In the genomic region with DNA sequence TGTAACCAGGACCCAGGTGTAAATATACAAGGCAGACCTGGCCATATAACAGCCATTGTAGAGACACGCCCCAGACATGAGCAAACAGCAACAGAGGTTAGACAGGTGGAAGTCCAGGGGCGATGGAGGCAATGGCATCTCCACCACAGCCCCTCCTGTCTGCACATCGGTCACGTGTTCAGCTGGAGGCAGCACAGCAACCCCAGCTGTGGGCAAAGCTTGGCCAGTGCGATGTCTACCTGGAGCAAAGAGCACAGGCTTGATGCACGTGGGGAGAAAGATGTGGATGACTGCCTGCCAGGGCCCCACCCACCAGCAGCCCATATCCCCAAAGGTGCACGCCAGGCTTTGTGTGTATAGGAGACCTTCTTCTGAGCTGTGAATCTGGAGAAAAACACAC, we compare ENCODE assay signal across 29 cellular contexts. TPM values are rescaled to one million over a fixed set of nuclear protein-coding genes. Genes with fewer than 3 reads are reported as not detected.
DNase-seq lines count a peak whose midpoint lies in the region; ATAC-seq, FAIRE-seq and TF ChIP-seq lines count a peak whose summit lies in the region.
"Had no signal": no experiment of that assay in that cellular context is flagged by ENCODE, and none has a peak within 500 bp of the region (broad histone marks: within the 10 kb centered on the region; RNA-seq: fewer than 3 reads in every experiment).

No MANE protein-coding gene starts in this region.

- TF ChIP-seq RAD21 in K562 (CRISPR knock-in tag; conservative IDR thresholded peaks at IDR 0.05 in 1 of 2, IDR thresholded peaks at IDR 0.05 in 1 of 2) = no peak

- TF ChIP-seq EP300 in K562 (IDR thresholded peaks at IDR 0.05; ENCODE audit: low read length) = no peak

- H3K27ac ChIP-seq in K562 (ENCODE audit: extremely low read depth, low read depth, low read length) (no peak overlapping the region), neuronal stem cell (replicated peaks; ENCODE audit: low read length) (no peak overlapping the region)
- H3K27ac ChIP-seq: BLaER1, SJCRH30 had no signal

- H3K36me3 Mint-ChIP-seq in Caco-2 (ENCODE audit: insufficient read depth, unreplicated experiment) = peaks cover 5% of the 10 kb centered on the region
- H3K36me3 Mint-ChIP-seq: CD4-positive, CD25-positive, alpha-beta regulatory T cell had no signal

- POLR2A ChIA-PET in Caco-2 (lab: Charles Lee) = no interaction called here
- POLR2A ChIA-PET in K562 (lab: Yijun Ruan, JAX) = no interaction called here

- H2BK15ac ChIP-seq in neuronal stem cell (ENCODE audit: low read length) = no peak overlapping the region

- H3K4ac ChIP-seq in neuronal stem cell (ENCODE audit: low read length) = no peak overlapping the region

- H3K79me1 ChIP-seq in neuronal stem cell (ENCODE audit: low read depth, low read length) = no peaks in the 10 kb centered on the region

- ATAC-seq in K562 = no peak
- ATAC-seq in left lobe of liver = peak; percentile 42
- no peak for ATAC-seq in GM21360 (IDR thresholded peaks at IDR 0.05; ENCODE audit: unreplicated experiment)
- ATAC-seq in GM19452 (IDR thresholded peaks at IDR 0.05; ENCODE audit: unreplicated experiment) = no peak
- ATAC-seq: GM12878, PC-3, Right ventricle myocardium inferior, SK-N-SH treated with all-trans-retinoic acid at 6 μM for 48 hours had no signal

- CTCF ChIA-PET in Caco-2 (lab: Charles Lee) = no interaction called here
- CTCF ChIA-PET in K562 (lab: Yijun Ruan, JAX; ENCODE audit: low intra/inter-chr PET ratio) = no interaction called here

- peak overlapping the region; percentile 77 for H2BK12ac ChIP-seq in neuronal stem cell (ENCODE audit: low read length)

- BruUV-seq in Caco-2 (replicated peaks; lab: Mats Ljungman, UMichigan) (no TSS peak), K562 (replicated peaks; lab: Mats Ljungman, UMichigan) (no TSS peak)

- H3K27ac Mint-ChIP-seq in Caco-2 (ENCODE audit: unreplicated experiment) = no peak overlapping the region
- H3K27ac Mint-ChIP-seq: CD4-positive, CD25-positive, alpha-beta regulatory T cell had no signal

- no peaks in the 10 kb centered on the region for H3K4me1 Mint-ChIP-seq in Caco-2 (ENCODE audit: low read depth, unreplicated experiment)
- H3K4me1 Mint-ChIP-seq: CD4-positive, CD25-positive, alpha-beta regulatory T cell had no signal

- no peak overlapping the region for H2BK120ac ChIP-seq in neuronal stem cell (ENCODE audit: low read depth, low read length)

- H3K18ac ChIP-seq in neuronal stem cell (ENCODE audit: low read length) = no peak overlapping the region

- H2AK5ac ChIP-seq in neuronal stem cell (ENCODE audit: low read depth, low read length) = no peak overlapping the region

- no peak overlapping the region for H3K14ac ChIP-seq in neuronal stem cell (ENCODE audit: low read length)

- no peak for TF ChIP-seq CTCF in Caco-2 (IDR thresholded peaks at IDR 0.05; ENCODE audit: insufficient read depth in 1 of 2, low read depth in 1 of 2, low read length in 1 of 2, severe bottlenecking in 1 of 2, unreplicated experiment in 1 of 2)
- TF ChIP-seq CTCF in K562 (IDR thresholded peaks at IDR 0.05 in 2 of 3, conservative IDR thresholded peaks at IDR 0.05 in 1 of 3; ENCODE audit: insufficient read depth in 2 of 3, low read depth in 1 of 3, low read length in 3 of 3) = no peak

- H3K27me3 Mint-ChIP-seq in Caco-2 (ENCODE audit: insufficient read depth, unreplicated experiment) = no peaks in the 10 kb centered on the region

- no peaks in the 10 kb centered on the region for H4K20me1 ChIP-seq in K562 (replicated peaks; ENCODE audit: control insufficient read depth, insufficient read depth, low read length)
- H4K20me1 ChIP-seq: BLaER1 had no signal

- no peak overlapping the region for H4K8ac ChIP-seq in neuronal stem cell (ENCODE audit: low read depth, low read length)

- H3K36me3 ChIP-seq in Caco-2 (ENCODE audit: control insufficient read depth, insufficient read depth, low read length) (no peaks in the 10 kb centered on the region), K562 (ENCODE audit: control insufficient read depth, insufficient read depth, low read length) (no peaks in the 10 kb centered on the region), neuronal stem cell (replicated peaks in 1 of 2; ENCODE audit: control insufficient read depth in 2 of 2, insufficient read depth in 2 of 2, low read length in 2 of 2) (no peaks in the 10 kb centered on the region)
- H3K36me3 ChIP-seq: BLaER1, MG63, SJCRH30 had no signal

- 0% methylated on average over 7 of the region's 7 CpGs for WGBS in K562 (ENCODE audit: insufficient coverage, low coverage, missing lambda C conversion rate)
- WGBS in neuronal stem cell (ENCODE audit: extremely low coverage in 2 of 2, insufficient read length in 2 of 2, insufficient replicate concordance in 1 of 2), 2 donors = no CpG with 5 or more reads among the region's 7 CpGs

- H3K79me2 ChIP-seq in K562 (ENCODE audit: control insufficient read depth, insufficient read depth, low read length) = no peaks in the 10 kb centered on the region

- no peaks in the 10 kb centered on the region for H3K27me3 ChIP-seq in Caco-2 (replicated peaks; ENCODE audit: control insufficient read depth, insufficient read depth, low read length)
- H3K27me3 ChIP-seq in K562 (ENCODE audit: control insufficient read depth in 2 of 2, insufficient read depth in 2 of 2, low read length in 2 of 2) = peaks cover 0 to 11% of the 10 kb centered on the region in 2 experiments; a peak in 2 of 5 replicates
- no peaks in the 10 kb centered on the region for H3K27me3 ChIP-seq in neuronal stem cell (ENCODE audit: control insufficient read depth in 3 of 3, insufficient read depth in 3 of 3, low read depth in 1 of 3, low read length in 3 of 3)
- H3K27me3 ChIP-seq: BLaER1, SJCRH30 had no signal

- H3K23ac ChIP-seq in neuronal stem cell (ENCODE audit: low read depth, low read length, poor library complexity) = no peak overlapping the region

- in situ Hi-C loops in K562 (cut with MboI) = no loop called here

- H3K4me2 ChIP-seq in K562 (ENCODE audit: insufficient read depth, low read length) = no peak overlapping the region
- no peak overlapping the region for H3K4me2 ChIP-seq in neuronal stem cell (ENCODE audit: insufficient read depth, low read length, poor library complexity, severe bottlenecking)
- H3K4me2 ChIP-seq: BLaER1 had no signal

- no peaks in the 10 kb centered on the region for H3K9me3 ChIP-seq in Caco-2
- no peaks in the 10 kb centered on the region for H3K9me3 ChIP-seq in K562 (replicated peaks; ENCODE audit: control insufficient read depth, insufficient read depth, low read depth, low read length)
- peaks cover 0 to 33% of the 10 kb centered on the region in 2 donors for H3K9me3 ChIP-seq in neuronal stem cell (replicated peaks in 1 of 2; ENCODE audit: control insufficient read depth in 2 of 2, insufficient read depth in 1 of 2, low read depth in 1 of 2, low read length in 2 of 2)
- H3K9me3 ChIP-seq: BLaER1, MG63, SJCRH30 had no signal

- DNase-seq in Caco-2 (peak; percentile 9 to 48), K562 (ENCODE audit: extremely low read depth in 1 of 4, low spot score in 3 of 4) (no peak), left lobe of liver (ENCODE audit: low spot score) (peak; percentile 82), neuronal stem cell (ENCODE audit: low spot score) (no peak), COLO668 (lab: John Stamatoyannopoulos, UW; ENCODE audit: unreplicated experiment) (no peak)
- DNase-seq: CD4-positive, CD25-positive, alpha-beta regulatory T cell; COR-L47; Kasumi-1; MG63; NCI-H1105 treated with DMSO at 0.1 percent for 48 hours; NCI-H146; NCI-H2029 treated with DMSO at 0.1 percent for 48 hours; NCI-H446 treated with DMSO at 0.1 percent for 48 hours; NCI-H526; NCI-H82; NK-92 treated with Interleukin-12 subunit alpha and Interleukin-12 subunit beta, amount 100 ng/mL, for 24 hours; PC-3; SJCRH30 had no signal

- no peak for FAIRE-seq in K562 (lab: Jason Lieb, UNC)
- FAIRE-seq: G401.6, GM12878, H54 had no signal

- H3K9me3 Mint-ChIP-seq in Caco-2 (ENCODE audit: unreplicated experiment) = peaks cover 14% of the 10 kb centered on the region
- H3K9me3 Mint-ChIP-seq: CD4-positive, CD25-positive, alpha-beta regulatory T cell had no signal

- no peak overlapping the region for H4K91ac ChIP-seq in neuronal stem cell (ENCODE audit: low read depth, low read length, poor library complexity)

- H3K4me1 ChIP-seq in Caco-2 (no peaks in the 10 kb centered on the region), K562 (replicated peaks in 1 of 2; ENCODE audit: control insufficient read depth in 2 of 2, insufficient read depth in 2 of 2, low read length in 2 of 2) (peaks cover 0 to 10% of the 10 kb centered on the region in 2 experiments; a peak in 2 of 5 replicates), neuronal stem cell (ENCODE audit: control insufficient read depth in 2 of 2, insufficient read depth in 1 of 2, low read depth in 1 of 2, low read length in 2 of 2) (no peaks in the 10 kb centered on the region)
- H3K4me1 ChIP-seq: SJCRH30 had no signal

- no peak for TF ChIP-seq POLR2A in K562 (conservative IDR thresholded peaks at IDR 0.05)

- no peak overlapping the region for H3K4me3 ChIP-seq in Caco-2 (ENCODE audit: low read depth, low read length)
- H3K4me3 ChIP-seq in K562 = no peak overlapping the region
- H3K4me3 ChIP-seq in neuronal stem cell (ENCODE audit: low read length in 2 of 2) = peak overlapping the region in 1 of 2 donors; percentile 6
- H3K4me3 ChIP-seq: BLaER1, GM12878, MG63, SJCRH30 had no signal

- H3K9me1 ChIP-seq in K562 (ENCODE audit: control insufficient read depth, insufficient read depth, low read length) = no peaks in the 10 kb centered on the region

- H2AFZ ChIP-seq in K562 (ENCODE audit: low read depth, low read length) (no peak overlapping the region), neuronal stem cell (ENCODE audit: low read length) (no peak overlapping the region)

- H3K9ac ChIP-seq in K562 (ENCODE audit: insufficient read depth in 1 of 2, low read depth in 2 of 2, low read length in 2 of 2) (no peak overlapping the region), neuronal stem cell (ENCODE audit: low read depth, low read length, poor library complexity) (no peak overlapping the region)
- H3K9ac ChIP-seq: BLaER1 had no signal

- H3K4me3 Mint-ChIP-seq in Caco-2 (ENCODE audit: unreplicated experiment) = no peak overlapping the region
- H3K4me3 Mint-ChIP-seq: CD4-positive, CD25-positive, alpha-beta regulatory T cell had no signal

- H2BK5ac ChIP-seq in neuronal stem cell (ENCODE audit: low read length) = no peak overlapping the region

- intact Hi-C loops in Caco-2 (cut with micrococcal nuclease; ENCODE audit: unreplicated experiment) (no loop called here), K562 (cut with micrococcal nuclease) (no loop called here)

RNA-seq across cellular contexts. Expression of a gene that starts 4.4 kb away (rescaled TPM):
- total RNA-seq in Caco-2 (2022) (not detected in 2 replicates), K562 (2014; rRNA removed) (0.32 and 1.8 TPM in 2 replicates), K562 (2014; rRNA removed; fragmentation: Illumina TruSeq; extraction: Trizol) (0.11 TPM in 1 of 2 replicates, not detected in the other), K562 (2015; rRNA removed; fragmentation: Illumina TruSeq; extraction: Trizol) (0.22 TPM in 1 of 2 replicates, not detected in the other), K562 (2021) (0.22 and 0.51 TPM in 2 replicates), left lobe of liver (228 TPM)
- total RNA-seq in K562 (2011; cell fraction: chromatin; rRNA removed; ENCODE audit: low replicate concordance) = 0.39 and 1.8 TPM in 2 replicates
- 0.17 and 0.79 TPM in 2 replicates for total RNA-seq in K562 (2011; cell fraction: nucleolus; rRNA removed)
- 0.59 and 0.69 TPM in 2 replicates for total RNA-seq in K562 (2011; cell fraction: nucleoplasm; rRNA removed)
- polyA plus RNA-seq in K562 (2011; rRNA removed) (0.26 and 0.56 TPM in 2 replicates), K562 (2014; fragmentation: Illumina TruSeq; extraction: Trizol) (0.10 and 0.15 TPM in 2 replicates), K562 (2014; fragmentation: Nextera tagmentation; extraction: Ambion mirVana) (not detected), K562 (2014; rRNA removed) (0.37 and 0.82 TPM in 2 replicates)
- polyA plus RNA-seq in K562 (2011; cell fraction: cytosol; rRNA removed) = 0.18 and 0.31 TPM in 2 replicates
- polyA plus RNA-seq in K562 (2011; cell fraction: nucleus; rRNA removed) = 3.2 and 4.6 TPM in 2 replicates
- polyA plus RNA-seq in K562 (2012) = 0.36 and 1.7 TPM in 2 replicates
- polyA minus RNA-seq in K562 (2011; rRNA and poly(A)+ RNA removed) = not detected in 2 replicates
- not detected in 2 replicates for polyA minus RNA-seq in K562 (2011; cell fraction: cytosol; rRNA and poly(A)+ RNA removed)
- polyA minus RNA-seq in K562 (2011; cell fraction: nucleus; rRNA and poly(A)+ RNA removed) = 0.67 and 1.1 TPM in 2 replicates
- not detected for polyA plus RNA-seq in neuronal stem cell (2013, experiment 1 of 2)
- polyA plus RNA-seq in neuronal stem cell (2013, experiment 2 of 2) = not detected
- total RNA-seq: CD4-positive, CD25-positive, alpha-beta regulatory T cell; HT-29; PC-3; Right ventricle myocardium inferior; RPMI7951; SJCRH30 had no signal
- polyA plus RNA-seq: CD4-positive, CD25-positive, alpha-beta regulatory T cell had no signal

RNA-seq across cellular contexts. Expression of a gene that starts 40.8 kb away (rescaled TPM):
- total RNA-seq in Caco-2 (2022) = not detected in 2 replicates
- total RNA-seq in K562 (2011; cell fraction: chromatin; rRNA removed; ENCODE audit: low replicate concordance) = not detected in 2 replicates
- total RNA-seq in K562 (2011; cell fraction: nucleolus; rRNA removed) = not detected in 2 replicates
- not detected in 2 replicates for total RNA-seq in K562 (2011; cell fraction: nucleoplasm; rRNA removed)
- not detected in 2 replicates for total RNA-seq in K562 (2014; rRNA removed)
- not detected in 2 replicates for total RNA-seq in K562 (2014; rRNA removed; fragmentation: Illumina TruSeq; extraction: Trizol)
- not detected in 2 replicates for total RNA-seq in K562 (2015; rRNA removed; fragmentation: Illumina TruSeq; extraction: Trizol)
- not detected in 2 replicates for total RNA-seq in K562 (2021)
- polyA plus RNA-seq in K562 (2011; rRNA removed) = 0.03 TPM in 1 of 2 replicates, not detected in the other
- not detected in 2 replicates for polyA plus RNA-seq in K562 (2011; cell fraction: cytosol; rRNA removed)
- polyA plus RNA-seq in K562 (2011; cell fraction: nucleus; rRNA removed) = not detected in 2 replicates
- polyA plus RNA-seq in K562 (2012) = 0.03 TPM in 1 of 2 replicates, not detected in the other
- polyA plus RNA-seq in K562 (2014; fragmentation: Illumina TruSeq; extraction: Trizol) = not detected in 2 replicates
- polyA plus RNA-seq in K562 (2014; fragmentation: Nextera tagmentation; extraction: Ambion mirVana) = not detected
- polyA plus RNA-seq in K562 (2014; rRNA removed) = not detected in 2 replicates
- polyA minus RNA-seq in K562 (2011; rRNA and poly(A)+ RNA removed) = not detected in 2 replicates
- not detected in 2 replicates for polyA minus RNA-seq in K562 (2011; cell fraction: cytosol; rRNA and poly(A)+ RNA removed)
- polyA minus RNA-seq in K562 (2011; cell fraction: nucleus; rRNA and poly(A)+ RNA removed) = not detected in 2 replicates
- 97.0 TPM for total RNA-seq in left lobe of liver
- not detected for polyA plus RNA-seq in neuronal stem cell (2013, experiment 1 of 2)
- not detected for polyA plus RNA-seq in neuronal stem cell (2013, experiment 2 of 2)
- total RNA-seq: CD4-positive, CD25-positive, alpha-beta regulatory T cell; GM12878; RPMI7951; SJCRH30 had no signal
- polyA plus RNA-seq: CD4-positive, CD25-positive, alpha-beta regulatory T cell; GM12878 had no signal

RNA-seq across cellular contexts. Expression of a gene that starts 55.3 kb away (rescaled TPM):
- total RNA-seq in Caco-2 (2022) (not detected in 2 replicates), K562 (2014; rRNA removed) (not detected in 2 replicates), K562 (2014; rRNA removed; fragmentation: Illumina TruSeq; extraction: Trizol) (not detected in 2 replicates), K562 (2015; rRNA removed; fragmentation: Illumina TruSeq; extraction: Trizol) (not detected in 2 replicates), K562 (2021) (not detected in 2 replicates), left lobe of liver (not detected)
- not detected in 2 replicates for total RNA-seq in K562 (2011; cell fraction: chromatin; rRNA removed; ENCODE audit: low replicate concordance)
- total RNA-seq in K562 (2011; cell fraction: nucleolus; rRNA removed) = not detected in 2 replicates
- total RNA-seq in K562 (2011; cell fraction: nucleoplasm; rRNA removed) = not detected in 2 replicates
- polyA plus RNA-seq in K562 (2011; rRNA removed) (not detected in 2 replicates), K562 (2014; fragmentation: Illumina TruSeq; extraction: Trizol) (not detected in 2 replicates), K562 (2014; fragmentation: Nextera tagmentation; extraction: Ambion mirVana) (not detected), K562 (2014; rRNA removed) (not detected in 2 replicates)
- not detected in 2 replicates for polyA plus RNA-seq in K562 (2011; cell fraction: cytosol; rRNA removed)
- not detected in 2 replicates for polyA plus RNA-seq in K562 (2011; cell fraction: nucleus; rRNA removed)
- polyA plus RNA-seq in K562 (2012) = not detected in 2 replicates
- not detected in 2 replicates for polyA minus RNA-seq in K562 (2011; rRNA and poly(A)+ RNA removed)
- polyA minus RNA-seq in K562 (2011; cell fraction: cytosol; rRNA and poly(A)+ RNA removed) = not detected in 2 replicates
- polyA minus RNA-seq in K562 (2011; cell fraction: nucleus; rRNA and poly(A)+ RNA removed) = not detected in 2 replicates
- not detected for polyA plus RNA-seq in neuronal stem cell (2013, experiment 1 of 2)
- polyA plus RNA-seq in neuronal stem cell (2013, experiment 2 of 2) = not detected
- total RNA-seq: A172; CD4-positive, CD25-positive, alpha-beta regulatory T cell; GM12878; HT-29; PC-3; Right ventricle myocardium inferior; RPMI7951; SJCRH30 had no signal
- polyA plus RNA-seq: CD4-positive, CD25-positive, alpha-beta regulatory T cell; GM12878 had no signal

Comparison
In these comparisons a context has a peak if more than half of its experiments do, and no peak if none do; other contexts are left out.
1. DNase-seq: peak in Caco-2 (2 of 2) and left lobe of liver (single experiment); none in K562 (0 of 4), neuronal stem cell (single experiment) and COLO668 (single experiment).
2. RNA of a gene that starts 4.4 kb away (total RNA-seq): 228 TPM in left lobe of liver (single experiment); 0.11 to 1.8 TPM in K562 and not detected in Caco-2; every median in the first group is over 10 times any median in the second.
3. RNA of a gene that starts 40.8 kb away (total RNA-seq): 97.0 TPM in left lobe of liver (single experiment); not detected in Caco-2 and not detected in K562; every median in the first group is over 10 times any median in the second.